8 cellular contexts compared by ENCODE assay signal in genomic region chr11:75400110-75400865, GRCh38. TPM values are rescaled to one million over a fixed set of nuclear protein-coding genes. Genes with fewer than 3 reads are reported as not detected.
DNase-seq lines count a peak whose midpoint lies in the region; ATAC-seq and TF ChIP-seq lines count a peak whose summit lies in the region.

No MANE protein-coding gene starts in this region.

- DNase-seq in activated naive CD4-positive, alpha-beta T cell treated with anti-CD3 and anti-CD28 coated beads for 36 hours, result no peak
- DNase-seq in activated naive CD4-positive, alpha-beta T cell treated with anti-CD3 and anti-CD28 coated beads, Interleukin-2, amount 50 U/mL, for 16 hours, result no peak
- DNase-seq in activated T-helper 1 cell treated with anti-CD3 and anti-CD28 coated beads, Interleukin-12 subunit alpha, Interleukin-12 subunit beta, Interleukin-2, Interleukin-4 antibody, amounts not matched to agents 30 ng/mL and 10 ng/mL and 1 ng/mL, durations not matched to agents 14 hours and 24 hours and 36 hours (ENCODE audit: low spot score), result no peak
- DNase-seq in cardiac muscle cell (ENCODE audit: low read depth in 1 of 2, low spot score in 1 of 2), result peak in 1 of 2 donors; percentile 19
- DNase-seq in UCSD-AML1 (lab: John Stamatoyannopoulos, UW; ENCODE audit: unreplicated experiment), result no peak
- no peak for DNase-seq in NCI-H748 treated with DMSO at 0.1 percent for 48 hours (lab: John Stamatoyannopoulos, UW)

- no peaks in the 10 kb centered on the region for H3K9me3 ChIP-seq in cardiac muscle cell (ENCODE audit: low read depth)

- peak overlapping the region; percentile 63 for H3K9ac ChIP-seq in rectal smooth muscle tissue (ENCODE audit: low read length)

- CTCF ChIA-PET in activated naive CD4-positive, alpha-beta T cell treated with anti-CD3 and anti-CD28 coated beads for 36 hours (lab: Charles Lee), result interaction anchor here (0.6 to 2.1 kb wide), 6 partner anchors 8 to 149 kb away, joined by 3 to 11 read pairs (median 6); no protein-coding TSS in a partner anchor

- H3K27ac ChIP-seq in cardiac muscle cell (peak overlapping the region; percentile 98), rectal smooth muscle tissue (ENCODE audit: low read depth, low read length) (peak overlapping the region; percentile 93)

- H3K36me3 ChIP-seq in cardiac muscle cell (peaks cover 41% of the 10 kb centered on the region), rectal smooth muscle tissue (ENCODE audit: control insufficient read depth, insufficient read depth, low read length) (peaks cover 21% of the 10 kb centered on the region)

- H3K4me1 Mint-ChIP-seq in activated naive CD4-positive, alpha-beta T cell treated with anti-CD3 and anti-CD28 coated beads for 36 hours (ENCODE audit: low read depth), result peaks cover 49% of the 10 kb centered on the region
- H3K4me1 Mint-ChIP-seq in activated T-helper 1 cell treated with anti-CD3 and anti-CD28 coated beads, Interleukin-12 subunit alpha, Interleukin-12 subunit beta, Interleukin-2, Interleukin-4 antibody, amounts not matched to agents 30 ng/mL and 10 ng/mL and 1 ng/mL, durations not matched to agents 14 hours and 24 hours and 36 hours (ENCODE audit: low read depth), result peaks cover 55% of the 10 kb centered on the region

- peak overlapping the region; percentile 92 for H3K27ac Mint-ChIP-seq in activated naive CD4-positive, alpha-beta T cell treated with anti-CD3 and anti-CD28 coated beads for 36 hours
- peak overlapping the region; percentile 90 for H3K27ac Mint-ChIP-seq in activated T-helper 1 cell treated with anti-CD3 and anti-CD28 coated beads, Interleukin-12 subunit alpha, Interleukin-12 subunit beta, Interleukin-2, Interleukin-4 antibody, amounts not matched to agents 30 ng/mL and 10 ng/mL and 1 ng/mL, durations not matched to agents 14 hours and 24 hours and 36 hours

- H3K27me3 Mint-ChIP-seq in activated naive CD4-positive, alpha-beta T cell treated with anti-CD3 and anti-CD28 coated beads for 36 hours (ENCODE audit: low read depth), result no peaks in the 10 kb centered on the region
- peaks cover 3% of the 10 kb centered on the region for H3K27me3 Mint-ChIP-seq in activated T-helper 1 cell treated with anti-CD3 and anti-CD28 coated beads, Interleukin-12 subunit alpha, Interleukin-12 subunit beta, Interleukin-2, Interleukin-4 antibody, amounts not matched to agents 30 ng/mL and 10 ng/mL and 1 ng/mL, durations not matched to agents 14 hours and 24 hours and 36 hours (ENCODE audit: insufficient read depth)

- H3K4me3 ChIP-seq in cardiac muscle cell (peak overlapping the region; percentile 70), rectal smooth muscle tissue (ENCODE audit: low read length) (peak overlapping the region; percentile 80)

- intact Hi-C loops in activated naive CD4-positive, alpha-beta T cell treated with anti-CD3 and anti-CD28 coated beads for 36 hours (cut with micrococcal nuclease), result no loop called here
- intact Hi-C loops in activated T-helper 1 cell treated with anti-CD3 and anti-CD28 coated beads, Interleukin-12 subunit alpha, Interleukin-12 subunit beta, Interleukin-2, Interleukin-4 antibody, amounts not matched to agents 30 ng/mL and 10 ng/mL and 1 ng/mL, durations not matched to agents 14 hours and 24 hours and 36 hours (cut with micrococcal nuclease), result loop anchor here (1.0 to 2.0 kb wide), 2 partner anchors 411 to 451 kb away; partner anchors contain the start of genes NEU3, SPCS2 and XRRA1

- TF ChIP-seq CTCF in cardiac muscle cell (IDR thresholded peaks at IDR 0.05; ENCODE audit: low read depth, low read length), result no peak

- peaks cover 57% of the 10 kb centered on the region for H3K36me3 Mint-ChIP-seq in activated naive CD4-positive, alpha-beta T cell treated with anti-CD3 and anti-CD28 coated beads for 36 hours (ENCODE audit: low read depth)
- peaks cover 57% of the 10 kb centered on the region for H3K36me3 Mint-ChIP-seq in activated T-helper 1 cell treated with anti-CD3 and anti-CD28 coated beads, Interleukin-12 subunit alpha, Interleukin-12 subunit beta, Interleukin-2, Interleukin-4 antibody, amounts not matched to agents 30 ng/mL and 10 ng/mL and 1 ng/mL, durations not matched to agents 14 hours and 24 hours and 36 hours (ENCODE audit: low read depth)

- no peaks in the 10 kb centered on the region for H3K9me3 Mint-ChIP-seq in activated naive CD4-positive, alpha-beta T cell treated with anti-CD3 and anti-CD28 coated beads for 36 hours
- H3K9me3 Mint-ChIP-seq in activated T-helper 1 cell treated with anti-CD3 and anti-CD28 coated beads, Interleukin-12 subunit alpha, Interleukin-12 subunit beta, Interleukin-2, Interleukin-4 antibody, amounts not matched to agents 30 ng/mL and 10 ng/mL and 1 ng/mL, durations not matched to agents 14 hours and 24 hours and 36 hours, result no peaks in the 10 kb centered on the region

- no peak for ATAC-seq in GM18520 (IDR thresholded peaks at IDR 0.05; ENCODE audit: unreplicated experiment)

- peaks cover 4% of the 10 kb centered on the region for H3K4me1 ChIP-seq in cardiac muscle cell (ENCODE audit: low read depth)
- peaks cover 6% of the 10 kb centered on the region for H3K4me1 ChIP-seq in rectal smooth muscle tissue (ENCODE audit: control insufficient read depth, insufficient read depth, low read length)

- H3K27me3 ChIP-seq in cardiac muscle cell (no peaks in the 10 kb centered on the region), rectal smooth muscle tissue (ENCODE audit: control insufficient read depth, insufficient read depth, low read length) (no peaks in the 10 kb centered on the region)

- H3K4me3 Mint-ChIP-seq in activated naive CD4-positive, alpha-beta T cell treated with anti-CD3 and anti-CD28 coated beads for 36 hours, result peak overlapping the region; percentile 92
- H3K4me3 Mint-ChIP-seq in activated T-helper 1 cell treated with anti-CD3 and anti-CD28 coated beads, Interleukin-12 subunit alpha, Interleukin-12 subunit beta, Interleukin-2, Interleukin-4 antibody, amounts not matched to agents 30 ng/mL and 10 ng/mL and 1 ng/mL, durations not matched to agents 14 hours and 24 hours and 36 hours, result peak overlapping the region; percentile 99

RNA-seq across cellular contexts. Expression of gene RPS3, which starts 1.0 kb away (rescaled TPM):
- total RNA-seq in activated naive CD4-positive, alpha-beta T cell treated with anti-CD3 and anti-CD28 coated beads for 36 hours, result 1,000 to 10,000 TPM; 5,069 to 5,116 TPM
- 2,822 and 2,924 TPM in 2 replicates for total RNA-seq in activated T-helper 1 cell treated with anti-CD3 and anti-CD28 coated beads, Interleukin-12 subunit alpha, Interleukin-12 subunit beta, Interleukin-2, Interleukin-4 antibody, amounts not matched to agents 30 ng/mL and 10 ng/mL and 1 ng/mL, durations not matched to agents 14 hours and 24 hours and 36 hours
- 781 and 951 TPM in 2 replicates for total RNA-seq in cardiac muscle cell
- 974 and 1,206 TPM in 2 replicates for polyA plus RNA-seq in cardiac muscle cell

RNA-seq across cellular contexts. Expression of gene KLHL35, which starts 32.7 kb away (rescaled TPM):
- under 1 TPM; 0.14 to 0.17 TPM for total RNA-seq in activated naive CD4-positive, alpha-beta T cell treated with anti-CD3 and anti-CD28 coated beads for 36 hours
- 2.5 and 2.8 TPM in 2 replicates for total RNA-seq in activated T-helper 1 cell treated with anti-CD3 and anti-CD28 coated beads, Interleukin-12 subunit alpha, Interleukin-12 subunit beta, Interleukin-2, Interleukin-4 antibody, amounts not matched to agents 30 ng/mL and 10 ng/mL and 1 ng/mL, durations not matched to agents 14 hours and 24 hours and 36 hours
- total RNA-seq in cardiac muscle cell, result 2.2 and 2.7 TPM in 2 replicates
- 2.6 and 3.4 TPM in 2 replicates for polyA plus RNA-seq in cardiac muscle cell

RNA-seq across cellular contexts. Expression of gene ARRB1, which starts 48.8 kb away (rescaled TPM):
- total RNA-seq in activated naive CD4-positive, alpha-beta T cell treated with anti-CD3 and anti-CD28 coated beads for 36 hours, result 10 to 100 TPM; 15.7 to 16.6 TPM
- 15.3 and 16.0 TPM in 2 replicates for total RNA-seq in activated T-helper 1 cell treated with anti-CD3 and anti-CD28 coated beads, Interleukin-12 subunit alpha, Interleukin-12 subunit beta, Interleukin-2, Interleukin-4 antibody, amounts not matched to agents 30 ng/mL and 10 ng/mL and 1 ng/mL, durations not matched to agents 14 hours and 24 hours and 36 hours
- total RNA-seq in cardiac muscle cell, result 8.7 and 10.7 TPM in 2 replicates
- polyA plus RNA-seq in cardiac muscle cell, result 4.5 and 8.3 TPM in 2 replicates
